In the genomic region with DNA sequence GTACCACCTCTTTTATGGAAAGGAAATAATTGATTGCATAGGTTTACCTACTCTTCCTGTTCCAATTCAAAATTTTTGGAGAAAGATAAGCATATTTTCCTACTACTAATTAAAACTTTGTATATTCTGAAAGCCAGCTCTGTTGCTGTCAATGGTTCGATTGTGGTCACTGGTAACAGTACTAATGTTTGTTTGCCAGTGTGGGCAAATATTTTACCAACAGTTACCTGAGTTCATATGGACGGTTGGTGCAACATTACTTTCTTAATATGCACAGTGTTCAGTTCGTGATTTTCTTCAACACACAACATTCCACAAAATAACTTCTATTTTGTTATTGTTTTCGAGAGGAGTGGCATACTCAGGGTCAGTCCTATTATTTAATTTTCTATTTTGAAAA, we compare ENCODE assay signal across 24 cellular contexts. TPM values are rescaled to one million over a fixed set of nuclear protein-coding genes. Genes with fewer than 3 reads are reported as not detected.
"Had no signal": no experiment of that assay in that cellular context is flagged by ENCODE, and none has a peak within 500 bp of the region (broad histone marks: within the 10 kb centered on the region; RNA-seq: fewer than 3 reads in every experiment).

No MANE protein-coding gene starts in this region.

- H3K27ac Mint-ChIP-seq: IgD-negative memory B cell had no signal

- H3K27ac ChIP-seq: KMS-11 had no signal

- H3K4me3 ChIP-seq: K562 had no signal

- H3K4me1 Mint-ChIP-seq: IgD-negative memory B cell had no signal

- FAIRE-seq: RCC 7860 had no signal

- H3K4me3 Mint-ChIP-seq: IgD-negative memory B cell had no signal

- DNase-seq: Kasumi-1, MM.1S, NCI-H1092 treated with DMSO at 0.1 percent for 48 hours, NCI-H1436, NCI-H187, NCI-H2029, NCI-H2081 treated with DMSO at 0.1 percent for 48 hours, NCI-H2171, NCI-H226, NCI-H446, NCI-H510A, NCI-H524 treated with DMSO at 0.1 percent for 48 hours, NCI-H69, NCI-H774, Right ventricle myocardium superior, RPMI8226, SIG-M5 had no signal

- ATAC-seq: K562, SK-N-SH treated with all-trans-retinoic acid at 6 μM for 48 hours had no signal

- H3K36me3 Mint-ChIP-seq: IgD-negative memory B cell had no signal

- H3K4me2 ChIP-seq: KMS-11 had no signal

- H3K9ac ChIP-seq: KMS-11 had no signal

- H3K27me3 Mint-ChIP-seq: IgD-negative memory B cell had no signal

RNA-seq across cellular contexts. Expression of a gene that starts 17.1 kb away (rescaled TPM):
- total RNA-seq: HT-29, K562, M059J, Right ventricle myocardium superior had no signal
- polyA plus RNA-seq: IgD-negative memory B cell, K562 had no signal

RNA-seq across cellular contexts. Expression of a gene that starts 26.7 kb away (rescaled TPM):
- total RNA-seq: HT-29, K562, Right ventricle myocardium superior had no signal
- polyA plus RNA-seq: IgD-negative memory B cell had no signal
